ENCODE assay signal across 18 cellular contexts in genomic region chr3:178369006-178369405, GRCh38.
"Had no signal": no experiment of that assay in that cellular context is flagged by ENCODE, and none has a peak within 500 bp of the region (broad histone marks: within the 10 kb centered on the region; RNA-seq: fewer than 3 reads in every experiment).

No MANE protein-coding gene starts in this region.

- H3K36me3 Mint-ChIP-seq: neural progenitor cell; stimulated activated memory B cell treated with anti-CD40 and anti-IgM and Interleukin-4, amounts not matched to agents 10 μg/mL and 1 μg/mL and 100 μg/mL, for 72 hours had no signal

- DNase-seq: dermis blood vessel endothelial cell; foreskin keratinocyte; heart left ventricle; hippocampal formation; left colon; left ventricle myocardium superior; mesenchymal stem cell; midbrain; nucleus accumbens; ovary; right cardiac atrium; stimulated activated CD4-positive, alpha-beta T cell treated with anti-CD3 and anti-CD28 coated beads, Interleukin-2, amount 100 ng/mL, for 48 hours; stimulated activated CD8-positive, alpha-beta memory T cell treated with anti-CD3 and anti-CD28 coated beads, Interleukin-4, amount 100 ng/mL, for 48 hours; transverse colon had no signal

- ATAC-seq: foreskin keratinocyte; heart left ventricle; left colon; left ventricle myocardium superior; natural killer cell treated with Interleukin-12 subunit alpha and Interleukin-12 subunit beta and Interleukin-15 and Interleukin-18, amount 100 ng/mL, for 72 hours; right cardiac atrium; stimulated activated memory B cell treated with anti-CD40 and anti-IgM and Interleukin-4, amounts not matched to agents 10 μg/mL and 1 μg/mL and 100 μg/mL, for 72 hours had no signal

- H3K4me3 Mint-ChIP-seq: natural killer cell treated with Interleukin-12 subunit alpha and Interleukin-12 subunit beta and Interleukin-15 and Interleukin-18, amount 100 ng/mL, for 72 hours; neural progenitor cell; stimulated activated memory B cell treated with anti-CD40 and anti-IgM and Interleukin-4, amounts not matched to agents 10 μg/mL and 1 μg/mL and 100 μg/mL, for 72 hours; stimulated activated naive CD8-positive, alpha-beta T cell treated with anti-CD3 and anti-CD28 coated beads, Interleukin-15, Interleukin-2, amounts not matched to agents 100 ng/mL and 50 ng/mL, for 24 hours had no signal

- H3K27ac Mint-ChIP-seq: natural killer cell treated with Interleukin-12 subunit alpha and Interleukin-12 subunit beta and Interleukin-15 and Interleukin-18, amount 100 ng/mL, for 72 hours; neural progenitor cell; stimulated activated memory B cell treated with anti-CD40 and anti-IgM and Interleukin-4, amounts not matched to agents 10 μg/mL and 1 μg/mL and 100 μg/mL, for 72 hours had no signal

- H3K4me1 Mint-ChIP-seq: neural progenitor cell had no signal
